In genomic region chr1:175171214-175171913, GRCh38 we compare ENCODE assay signal across 1 cellular context.
TF ChIP-seq lines count a peak whose summit lies in the region.

No MANE protein-coding gene starts in this region.

TF ChIP-seq in K562, 482 proteins besides CTCF, POLR2A, EP300 and RAD21:
- TF ChIP-seq CEBPB (tag; IDR thresholded peaks at IDR 0.05): 0 out of 2 replicates have a peak, but pooled peaks have one; percentile 5
- TF ChIP-seq RBM25 (IDR thresholded peaks at IDR 0.05; ENCODE audit: low read depth, low read length, severe bottlenecking): no peak
- peak; percentile 74 for TF ChIP-seq TCF3 (CRISPR knock-in tag; IDR thresholded peaks at IDR 0.05)
- peak; percentile 45 for TF ChIP-seq ARID1B (IDR thresholded peaks at IDR 0.05)
- TF ChIP-seq CBFA2T2 (conservative IDR thresholded peaks at IDR 0.05): peak; percentile 49; the same call in 1 of the 2 replicates
- TF ChIP-seq ZNF24 (IDR thresholded peaks at IDR 0.05): peak; percentile 88
- TF ChIP-seq TEAD4 (IDR thresholded peaks at IDR 0.05; ENCODE audit: low read length): 0 out of 2 replicates have a peak, but pooled peaks have one; percentile 14
- TF ChIP-seq TEAD4 (CRISPR knock-in tag; IDR thresholded peaks at IDR 0.05; ENCODE audit: borderline replicate concordance): no peak
- 0 out of 4 replicates have a peak, but pooled peaks of 1 of the 2 experiments have one; percentile 39 for TF ChIP-seq TRIM24 (IDR thresholded peaks at IDR 0.05)
- peak; percentile 76 for TF ChIP-seq CBFA2T3 (IDR thresholded peaks at IDR 0.05)
- TF ChIP-seq RUNX1 (IDR thresholded peaks at IDR 0.05; ENCODE audit: low read depth): no peak
- TF ChIP-seq TRIM28 (IDR thresholded peaks at IDR 0.05): 0 out of 2 replicates have a peak, but pooled peaks have one; percentile 69
- TF ChIP-seq, protein P1, sequence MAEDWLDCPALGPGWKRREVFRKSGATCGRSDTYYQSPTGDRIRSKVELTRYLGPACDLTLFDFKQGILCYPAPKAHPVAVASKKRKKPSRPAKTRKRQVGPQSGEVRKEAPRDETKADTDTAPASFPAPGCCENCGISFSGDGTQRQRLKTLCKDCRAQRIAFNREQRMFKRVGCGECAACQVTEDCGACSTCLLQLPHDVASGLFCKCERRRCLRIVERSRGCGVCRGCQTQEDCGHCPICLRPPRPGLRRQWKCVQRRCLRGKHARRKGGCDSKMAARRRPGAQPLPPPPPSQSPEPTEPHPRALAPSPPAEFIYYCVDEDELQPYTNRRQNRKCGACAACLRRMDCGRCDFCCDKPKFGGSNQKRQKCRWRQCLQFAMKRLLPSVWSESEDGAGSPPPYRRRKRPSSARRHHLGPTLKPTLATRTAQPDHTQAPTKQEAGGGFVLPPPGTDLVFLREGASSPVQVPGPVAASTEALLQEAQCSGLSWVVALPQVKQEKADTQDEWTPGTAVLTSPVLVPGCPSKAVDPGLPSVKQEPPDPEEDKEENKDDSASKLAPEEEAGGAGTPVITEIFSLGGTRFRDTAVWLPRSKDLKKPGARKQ (CRISPR knock-in tag; IDR thresholded peaks at IDR 0.05): no peak
- TF ChIP-seq COPS2 (conservative IDR thresholded peaks at IDR 0.05): no peak
- TF ChIP-seq MEF2A (IDR thresholded peaks at IDR 0.05; ENCODE audit: control insufficient read depth, low read depth, low read length): no peak
- TF ChIP-seq CEBPG (CRISPR knock-in tag; IDR thresholded peaks at IDR 0.05): no peak
- TF ChIP-seq CEBPG (tag; conservative IDR thresholded peaks at IDR 0.05 in 1 of 2, IDR thresholded peaks at IDR 0.05 in 1 of 2): no peak
- TF ChIP-seq SOX6 (IDR thresholded peaks at IDR 0.05): peak; percentile 69
- TF ChIP-seq NCOR1 (IDR thresholded peaks at IDR 0.05): peak; percentile 31; the same call in 1 of the 2 replicates
- TF ChIP-seq ZNF316 (IDR thresholded peaks at IDR 0.05): peak; percentile 80
- TF ChIP-seq TAL1 (IDR thresholded peaks at IDR 0.05): peak; percentile 51; the same call in 1 of the 2 replicates
- no peak for TF ChIP-seq ZNF431 (CRISPR knock-in tag; IDR thresholded peaks at IDR 0.05)
TF ChIP-seq in K562: peak in this region for 13.
